In the genomic region with DNA sequence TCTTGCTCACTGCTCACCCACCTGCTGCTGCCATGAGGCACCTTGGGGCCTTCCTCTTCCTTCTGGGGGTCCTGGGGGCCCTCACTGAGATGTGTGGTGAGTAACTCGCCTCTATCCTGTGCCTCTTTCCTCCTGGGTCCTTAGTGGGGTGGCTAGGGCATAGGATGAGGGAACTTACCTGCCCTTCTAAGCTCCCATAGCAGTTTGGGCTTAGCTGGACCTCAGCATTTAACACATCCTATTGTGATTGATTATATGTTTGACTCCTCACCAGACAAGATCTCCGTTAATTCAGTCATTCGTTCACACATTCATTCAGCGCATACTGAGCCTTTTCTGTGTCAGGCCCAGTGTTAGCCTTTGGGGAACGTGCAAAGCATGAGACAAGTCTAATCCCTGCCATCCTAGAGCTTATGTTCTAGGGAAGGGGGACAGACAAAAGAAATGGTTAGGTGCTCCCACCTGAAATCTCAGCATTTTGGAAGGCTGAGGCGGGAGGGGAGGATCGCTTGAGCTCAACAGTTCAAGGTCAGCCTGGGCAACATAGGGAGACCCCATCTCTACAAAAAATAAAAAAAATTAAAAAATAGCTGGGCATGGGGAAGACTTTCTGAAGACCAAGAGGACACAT, we compare ENCODE assay signal across 8 cellular contexts. TPM values are rescaled to one million over a fixed set of nuclear protein-coding genes. Genes with fewer than 3 reads are reported as not detected.
DNase-seq lines count a peak whose midpoint lies in the region; ATAC-seq and TF ChIP-seq lines count a peak whose summit lies in the region.

No MANE protein-coding gene starts in this region.

- H3K9me3 ChIP-seq in DOHH2 (ENCODE audit: control insufficient read depth, insufficient read depth, low read length): no peaks in the 10 kb centered on the region
- no peaks in the 10 kb centered on the region for H3K9me3 ChIP-seq in RWPE2 (ENCODE audit: severe bottlenecking)
- no peaks in the 10 kb centered on the region for H3K9me3 ChIP-seq in esophagus squamous epithelium
- no peaks in the 10 kb centered on the region for H3K9me3 ChIP-seq in parathyroid adenoma (ENCODE audit: control insufficient read depth, low read length)

- H3K27me3 ChIP-seq in DOHH2 (ENCODE audit: control insufficient read depth, low read length) (no peaks in the 10 kb centered on the region), RWPE2 (ENCODE audit: insufficient read depth, poor library complexity, severe bottlenecking) (no peaks in the 10 kb centered on the region), esophagus squamous epithelium (no peaks in the 10 kb centered on the region), parathyroid adenoma (ENCODE audit: control insufficient read depth, insufficient read depth, low read length) (no peaks in the 10 kb centered on the region)

- ATAC-seq in RWPE2 (ENCODE audit: low read depth): no peak

- no peaks in the 10 kb centered on the region; the same call in 1 of the 2 replicates for H3F3A ChIP-seq in DOHH2 (ENCODE audit: control insufficient read depth, insufficient read depth)

- H3K4me1 ChIP-seq in DOHH2 (ENCODE audit: control insufficient read depth, low read length) (peaks cover 51% of the 10 kb centered on the region), RWPE2 (ENCODE audit: insufficient read depth, poor library complexity, severe bottlenecking) (peaks cover 16% of the 10 kb centered on the region), esophagus squamous epithelium (peaks cover 27 to 50% (median 32%) of the 10 kb centered on the region in 3 donors), parathyroid adenoma (peaks cover 4% of the 10 kb centered on the region)

- H3K27ac ChIP-seq in DOHH2 (ENCODE audit: low read depth, low read length) (no peak overlapping the region), RWPE2 (ENCODE audit: poor library complexity, severe bottlenecking) (peak overlapping the region; percentile 2), esophagus squamous epithelium (peak overlapping the region; percentile 55 to 87 (median 76)), parathyroid adenoma (peak overlapping the region; percentile 61)

- no peaks in the 10 kb centered on the region for H3K79me2 ChIP-seq in DOHH2 (ENCODE audit: control insufficient read depth, low read length)
- H3K79me2 ChIP-seq in parathyroid adenoma: no peaks in the 10 kb centered on the region

- no peak overlapping the region for H3K9ac ChIP-seq in parathyroid adenoma

- TF ChIP-seq CTCF in DOHH2 (IDR thresholded peaks at IDR 0.05; ENCODE audit: low read depth, low read length, poor library complexity, severe bottlenecking): no peak
- no peak for TF ChIP-seq CTCF in RWPE2 (IDR thresholded peaks at IDR 0.05; ENCODE audit: poor library complexity, severe bottlenecking)
- no peak for TF ChIP-seq CTCF in esophagus squamous epithelium (IDR thresholded peaks at IDR 0.05)
- no peak for TF ChIP-seq CTCF in parathyroid adenoma (IDR thresholded peaks at IDR 0.05)

- no peaks in the 10 kb centered on the region for H3K36me3 ChIP-seq in DOHH2 (ENCODE audit: control insufficient read depth, low read length)
- H3K36me3 ChIP-seq in RWPE2 (ENCODE audit: low read depth): no peaks in the 10 kb centered on the region
- H3K36me3 ChIP-seq in esophagus squamous epithelium: peaks cover 0 to 6% (median 0%) of the 10 kb centered on the region in 3 donors
- no peaks in the 10 kb centered on the region for H3K36me3 ChIP-seq in parathyroid adenoma (ENCODE audit: control insufficient read depth, insufficient read depth, low read length)

- no peak for TF ChIP-seq POLR2A in esophagus squamous epithelium (IDR thresholded peaks at IDR 0.05)

- H3K4me3 ChIP-seq in DOHH2 (ENCODE audit: low read length): peak overlapping the region; percentile 58
- H3K4me3 ChIP-seq in RWPE2 (ENCODE audit: severe bottlenecking): no peak overlapping the region
- peak overlapping the region; percentile 37 to 76 (median 52) for H3K4me3 ChIP-seq in esophagus squamous epithelium
- H3K4me3 ChIP-seq in parathyroid adenoma (ENCODE audit: low read depth, low read length): no peak overlapping the region

- H3K4me2 ChIP-seq in DOHH2 (ENCODE audit: low read length): peak overlapping the region; percentile 70
- peak overlapping the region; percentile 75 for H3K4me2 ChIP-seq in parathyroid adenoma (ENCODE audit: low read length)

- 89 to 90% methylated on average over 6 to 7 of the region's 7 CpGs for WGBS in esophagus squamous epithelium, 2 donors

- DNase-seq in RWPE2 (ENCODE audit: low spot score) (no peak), esophagus squamous epithelium (lab: John Stamatoyannopoulos, UW) (no peak), amniotic stem cell (lab: John Stamatoyannopoulos, UW) (no peak), superior temporal gyrus (ENCODE audit: extremely low spot score) (no peak), NCI-H1417 treated with DMSO at 0.1 percent for 48 hours (lab: John Stamatoyannopoulos, UW) (no peak), NCI-H1105 treated with DMSO at 0.1 percent for 48 hours (lab: John Stamatoyannopoulos, UW) (no peak)

- no peaks in the 10 kb centered on the region for H3K9me2 ChIP-seq in DOHH2 (replicated peaks; ENCODE audit: control insufficient read depth, low read length)

- H2AFZ ChIP-seq in parathyroid adenoma: peak overlapping the region; percentile 91

- intact Hi-C loops in esophagus squamous epithelium (cut with DNase I): loop anchor here (5.0 kb wide), 1 partner anchor 335 kb away; no protein-coding TSS in a partner anchor

- no peaks in the 10 kb centered on the region for H4K20me1 ChIP-seq in DOHH2 (ENCODE audit: control insufficient read depth, insufficient read depth, low read depth, low read length)

RNA-seq across cellular contexts. Expression of a gene that starts 0.4 kb away (rescaled TPM):
- total RNA-seq in esophagus squamous epithelium: 10 to 100 TPM in 2 of 4 donors, 1 to 10 TPM in 2; 1.9 to 20.4 (median 10.4) TPM

RNA-seq across cellular contexts. Expression of a gene that starts 15.7 kb away (rescaled TPM):
- total RNA-seq in esophagus squamous epithelium: 10 to 100 TPM; 45.3 to 67.0 (median 58.4) TPM

RNA-seq across cellular contexts. Expression of a gene that starts 28.2 kb away (rescaled TPM):
- 1 to 10 TPM; 5.5 to 8.3 (median 6.3) TPM for total RNA-seq in esophagus squamous epithelium

RNA-seq across cellular contexts. Expression of a gene that starts 33.0 kb away (rescaled TPM):
- 1 to 10 TPM in 2 of 4 donors, not detected in 2; 1.1 to 2.4 TPM for total RNA-seq in esophagus squamous epithelium

Comparison
In these comparisons a context has a peak if more than half of its experiments do, and no peak if none do; other contexts are left out.
1. H3K4me3 ChIP-seq: peak in DOHH2 (single experiment) and esophagus squamous epithelium (4 of 4); none in RWPE2 (single experiment) and parathyroid adenoma (single experiment).